ENCODE assay signal across 28 cellular contexts in the genomic region with DNA sequence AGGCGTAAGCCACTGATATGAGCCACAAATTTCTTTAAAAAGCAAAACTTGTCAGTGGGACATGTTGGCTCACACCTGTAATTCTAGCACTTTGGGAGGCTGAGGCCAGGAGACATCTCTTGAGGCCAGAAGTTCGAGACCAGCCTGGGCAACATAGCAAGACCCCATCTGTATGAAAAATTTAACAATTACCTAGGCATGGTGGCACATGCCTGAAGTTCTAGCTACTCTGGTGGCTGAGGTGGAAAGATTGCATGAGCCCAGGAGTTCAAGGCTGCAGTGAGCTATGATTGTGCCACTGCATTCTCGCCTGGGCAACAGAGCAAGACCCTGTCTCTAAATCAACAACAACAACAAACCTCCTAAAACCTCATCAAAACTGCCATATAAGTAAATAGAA.
"Had no signal": no experiment of that assay in that cellular context is flagged by ENCODE, and none has a peak within 500 bp of the region (broad histone marks: within the 10 kb centered on the region; RNA-seq: fewer than 3 reads in every experiment).

No MANE protein-coding gene starts in this region.

- H3K4me1 ChIP-seq: colonic mucosa, esophagus squamous epithelium, gastrocnemius medialis, heart right ventricle, left lung, lower lobe of right lung had no signal

- H3K27me3 ChIP-seq: colonic mucosa, esophagus squamous epithelium, gastrocnemius medialis, heart right ventricle, left lung had no signal

- H3K36me3 ChIP-seq: colonic mucosa, esophagus squamous epithelium, gastrocnemius medialis, heart right ventricle, left lung, lower lobe of right lung had no signal

- H3K27ac ChIP-seq: colonic mucosa, epithelial cell of prostate, esophagus squamous epithelium, gastrocnemius medialis, heart right ventricle, left lung, lower lobe of right lung had no signal

- H3K4me1 Mint-ChIP-seq: endodermal cell, mesothelial cell of epicardium, naive B cell had no signal

- H3K9me3 Mint-ChIP-seq: effector memory CD8-positive, alpha-beta T cell had no signal

- H3K9me3 ChIP-seq: colonic mucosa, esophagus squamous epithelium, gastrocnemius medialis, heart right ventricle, left lung, lower lobe of right lung, mucosa of descending colon had no signal

- DNase-seq: colonic mucosa; cortex of kidney; effector CD8-positive, alpha-beta T cell; effector memory CD8-positive, alpha-beta T cell; endodermal cell; erythroblast; esophagus squamous epithelium; foreskin fibroblast; foreskin melanocyte; gastrocnemius medialis; glutamatergic neuron; head of caudate nucleus; heart right ventricle; hippocampal formation; left cardiac atrium; left lung; left ventricle myocardium superior; lower lobe of right lung; mesenchymal stem cell; mucosa of descending colon; naive B cell had no signal

- H3K4me3 Mint-ChIP-seq: dendritic cell treated with granulocyte-macrophage colony-stimulating factor and Interleukin-4, amounts not matched to agents 40 ng/mL and 50 ng/mL, for 4 days; effector memory CD8-positive, alpha-beta T cell; endodermal cell; mesothelial cell of epicardium; naive B cell had no signal

- ATAC-seq: effector memory CD8-positive, alpha-beta T cell; esophagus mucosa; gastrocnemius medialis; heart right ventricle; left cardiac atrium; left lung; left ventricle myocardium superior; lower lobe of right lung; mucosa of descending colon had no signal

- FAIRE-seq: endometrium, islet of Langerhans, keratinocyte had no signal

- H3K36me3 Mint-ChIP-seq: mesothelial cell of epicardium had no signal

- H3K27ac Mint-ChIP-seq: dendritic cell treated with granulocyte-macrophage colony-stimulating factor and Interleukin-4, amounts not matched to agents 40 ng/mL and 50 ng/mL, for 4 days; effector memory CD8-positive, alpha-beta T cell; endodermal cell; mesothelial cell of epicardium; naive B cell had no signal

- H3K4me3 ChIP-seq: colonic mucosa, esophagus squamous epithelium, gastrocnemius medialis, heart right ventricle, left lung, lower lobe of right lung, mucosa of descending colon had no signal
